14 cellular contexts compared by ENCODE assay signal in genomic region chr4:7753931-7754465, GRCh38.
"Had no signal": no experiment of that assay in that cellular context is flagged by ENCODE, and none has a peak within 500 bp of the region (broad histone marks: within the 10 kb centered on the region; RNA-seq: fewer than 3 reads in every experiment).

No MANE protein-coding gene starts in this region.

- H3K36me3 ChIP-seq: adrenal gland, lower lobe of right lung, right lobe of liver, transverse colon had no signal

- ATAC-seq: activated T-helper 17 cell treated with anti-CD3 and anti-CD28 coated beads, Interleukin-2, amount 50 U/mL, for 72 hours; right lobe of liver; stimulated activated effector memory CD8-positive, alpha-beta T cell treated with anti-CD3 and anti-CD28 coated beads, Interleukin-12 subunit alpha, Interleukin-12 subunit beta, amount 100 ng/mL, for 72 hours; WTC11 had no signal

- H3K4me3 Mint-ChIP-seq: activated naive CD4-positive, alpha-beta T cell treated with anti-CD3 and anti-CD28 coated beads, Interleukin-2, amount 10 ng/mL, durations not matched to agents 7 days and 5 days; activated T-helper 17 cell treated with anti-CD3 and anti-CD28 coated beads, Interleukin-2, amount 50 U/mL, for 72 hours; naive B cell; stimulated activated effector memory CD8-positive, alpha-beta T cell treated with anti-CD3 and anti-CD28 coated beads, Interleukin-12 subunit alpha, Interleukin-12 subunit beta, amount 100 ng/mL, for 72 hours; WTC11 had no signal

- H3K4me3 ChIP-seq: adrenal gland, lower lobe of right lung, right lobe of liver, transverse colon had no signal

- H3K36me3 Mint-ChIP-seq: naive B cell, WTC11 had no signal

- H3K27me3 ChIP-seq: adrenal gland, right lobe of liver, transverse colon had no signal

- DNase-seq: activated CD4-positive, alpha-beta T cell treated with anti-CD3 and anti-CD28 coated beads for 48 hours; activated naive CD4-positive, alpha-beta T cell treated with anti-CD3 and anti-CD28 coated beads, Interleukin-2, amount 10 ng/mL, durations not matched to agents 7 days and 5 days; central memory CD4-positive, alpha-beta T cell; cortex of kidney; effector CD8-positive, alpha-beta T cell; hypothalamus; naive B cell; right lobe of liver; transverse colon had no signal

- H3K9me3 ChIP-seq: adrenal gland, lower lobe of right lung, right lobe of liver, transverse colon had no signal

- H3K4me1 Mint-ChIP-seq: WTC11 had no signal

- H3K27ac ChIP-seq: lower lobe of right lung, right lobe of liver, transverse colon had no signal

- H3K4me1 ChIP-seq: right lobe of liver had no signal

- H3K27me3 Mint-ChIP-seq: activated naive CD4-positive, alpha-beta T cell treated with anti-CD3 and anti-CD28 coated beads, Interleukin-2, amount 10 ng/mL, durations not matched to agents 7 days and 5 days; activated T-helper 17 cell treated with anti-CD3 and anti-CD28 coated beads, Interleukin-2, amount 50 U/mL, for 72 hours had no signal

- H3K9me3 Mint-ChIP-seq: activated naive CD4-positive, alpha-beta T cell treated with anti-CD3 and anti-CD28 coated beads, Interleukin-2, amount 10 ng/mL, durations not matched to agents 7 days and 5 days; activated T-helper 17 cell treated with anti-CD3 and anti-CD28 coated beads, Interleukin-2, amount 50 U/mL, for 72 hours; stimulated activated effector memory CD8-positive, alpha-beta T cell treated with anti-CD3 and anti-CD28 coated beads, Interleukin-12 subunit alpha, Interleukin-12 subunit beta, amount 100 ng/mL, for 72 hours; WTC11 had no signal

- H3K27ac Mint-ChIP-seq: activated naive CD4-positive, alpha-beta T cell treated with anti-CD3 and anti-CD28 coated beads, Interleukin-2, amount 10 ng/mL, durations not matched to agents 7 days and 5 days; activated T-helper 17 cell treated with anti-CD3 and anti-CD28 coated beads, Interleukin-2, amount 50 U/mL, for 72 hours; naive B cell; WTC11 had no signal
